Comparison of ENCODE assay signal across 8 cellular contexts in genomic region chr20:34676642-34677373, GRCh38. TPM values are rescaled to one million over a fixed set of nuclear protein-coding genes. Genes with fewer than 3 reads are reported as not detected.
DNase-seq lines count a peak whose midpoint lies in the region; ATAC-seq and TF ChIP-seq lines count a peak whose summit lies in the region.

A gene with protein sequence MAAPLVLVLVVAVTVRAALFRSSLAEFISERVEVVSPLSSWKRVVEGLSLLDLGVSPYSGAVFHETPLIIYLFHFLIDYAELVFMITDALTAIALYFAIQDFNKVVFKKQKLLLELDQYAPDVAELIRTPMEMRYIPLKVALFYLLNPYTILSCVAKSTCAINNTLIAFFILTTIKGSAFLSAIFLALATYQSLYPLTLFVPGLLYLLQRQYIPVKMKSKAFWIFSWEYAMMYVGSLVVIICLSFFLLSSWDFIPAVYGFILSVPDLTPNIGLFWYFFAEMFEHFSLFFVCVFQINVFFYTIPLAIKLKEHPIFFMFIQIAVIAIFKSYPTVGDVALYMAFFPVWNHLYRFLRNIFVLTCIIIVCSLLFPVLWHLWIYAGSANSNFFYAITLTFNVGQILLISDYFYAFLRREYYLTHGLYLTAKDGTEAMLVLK (minus strand): TSS chr20:34677092. CDS start chr20:34677085, 7 bp downstream.

- H3K4me2 ChIP-seq in OCI-LY3 (ENCODE audit: low read length), result peak within 1 kb of the TSS; percentile 84

- peak within 1 kb of the TSS; percentile 72 for H3K9ac ChIP-seq in OCI-LY3 (ENCODE audit: low read length)

- peak within 1 kb of the TSS; percentile 44; the same call in 1 of the 2 replicates for H3K27ac ChIP-seq in OCI-LY3 (ENCODE audit: low read length)

- H3K4me1 ChIP-seq in OCI-LY3 (ENCODE audit: low read length) (peaks cover 22% of the 10 kb centered on the region), mononuclear cell (ENCODE audit: insufficient read depth, low read length) (peaks cover 34% of the 10 kb centered on the region)

- DNase-seq in DMS 273 (lab: John Stamatoyannopoulos, UW; ENCODE audit: unreplicated experiment) (peak; percentile 99), HuH-7 (ENCODE audit: low spot score) (peak; percentile 96), activated T-cell treated with anti-CD3 and anti-CD28 coated beads for 1 hour (ENCODE audit: low read depth) (peak; percentile 93), epidermal melanocyte (ENCODE audit: insufficient read length, low spot score) (peak; percentile 87)
- DNase-seq in stimulated activated CD8-positive, alpha-beta memory T cell treated with anti-CD3 and anti-CD28 coated beads, Interleukin-4, amount 100 ng/mL, for 1 hour (ENCODE audit: low read depth in 2 of 2, low spot score in 1 of 2), result peak; percentile 86 to 92

- H3K36me3 ChIP-seq in OCI-LY3 (replicated peaks; ENCODE audit: low read depth, low read length), result no peaks in the 10 kb centered on the region

- peak within 1 kb of the TSS; percentile 81 for H3K4me3 ChIP-seq in OCI-LY3 (ENCODE audit: low read length)
- peak within 1 kb of the TSS; percentile 70 for H3K4me3 ChIP-seq in mononuclear cell (ENCODE audit: low read length)

- H3K79me2 ChIP-seq in OCI-LY3 (ENCODE audit: low read length), result peaks cover 29% of the 10 kb centered on the region

- peak; percentile 90 for ATAC-seq in GM21515 (IDR thresholded peaks at IDR 0.05; ENCODE audit: unreplicated experiment)

- H3K27me3 ChIP-seq in OCI-LY3 (ENCODE audit: low read depth, low read length) (no peaks in the 10 kb centered on the region), mononuclear cell (ENCODE audit: insufficient read depth, low read length) (no peaks in the 10 kb centered on the region)

- H2AFZ ChIP-seq in OCI-LY3 (ENCODE audit: low read depth, low read length), result peak within 1 kb of the TSS; percentile 71

- TF ChIP-seq CTCF in OCI-LY3 (IDR thresholded peaks at IDR 0.05; ENCODE audit: low read depth, low read length), result no peak

- no peaks in the 10 kb centered on the region for H3K9me3 ChIP-seq in OCI-LY3 (ENCODE audit: insufficient read depth, low read length)
- no peaks in the 10 kb centered on the region for H3K9me3 ChIP-seq in mononuclear cell (ENCODE audit: low read depth, low read length)

- no peaks in the 10 kb centered on the region for H4K20me1 ChIP-seq in OCI-LY3 (ENCODE audit: insufficient read depth, low read length)

RNA-seq across cellular contexts. Expression of the gene that starts here (rescaled TPM):
- 4.3 TPM for total RNA-seq in mononuclear cell

Comparison
In these comparisons a context has a peak if more than half of its experiments do, and no peak if none do; other contexts are left out.
1. Peak in every context shown above with its lines: DNase-seq, ATAC-seq, H3K4me3 ChIP-seq and H3K27ac ChIP-seq.